11 cellular contexts compared by ENCODE assay signal in genomic region chr12:24931666-24932405, GRCh38. TPM values are rescaled to one million over a fixed set of nuclear protein-coding genes. Genes with fewer than 3 reads are reported as not detected.
DNase-seq lines count a peak whose midpoint lies in the region; ATAC-seq, FAIRE-seq and TF ChIP-seq lines count a peak whose summit lies in the region.
"Had no signal": no experiment of that assay in that cellular context is flagged by ENCODE, and none has a peak within 500 bp of the region (broad histone marks: within the 10 kb centered on the region; RNA-seq: fewer than 3 reads in every experiment).

No MANE protein-coding gene starts in this region.

- no peaks in the 10 kb centered on the region for H3K36me3 Mint-ChIP-seq in activated naive CD4-positive, alpha-beta T cell treated with anti-CD3 and anti-CD28 coated beads, Interleukin-2, amount 10 ng/mL, durations not matched to agents 7 days and 5 days
- no peaks in the 10 kb centered on the region for H3K36me3 Mint-ChIP-seq in natural killer cell treated with Interleukin-12 subunit alpha and Interleukin-12 subunit beta and Interleukin-15 and Interleukin-18, amount 100 ng/mL, for 72 hours

- no peak for TF ChIP-seq POLR2A in GM12891 (IDR thresholded peaks at IDR 0.05; ENCODE audit: low read depth, low read length)

- H3K27ac Mint-ChIP-seq in activated naive CD4-positive, alpha-beta T cell treated with anti-CD3 and anti-CD28 coated beads, Interleukin-2, amount 10 ng/mL, durations not matched to agents 7 days and 5 days, result no peak overlapping the region
- no peak overlapping the region for H3K27ac Mint-ChIP-seq in natural killer cell treated with Interleukin-12 subunit alpha and Interleukin-12 subunit beta and Interleukin-15 and Interleukin-18, amount 100 ng/mL, for 72 hours
- H3K27ac Mint-ChIP-seq: nephron had no signal

- H3K9me3 Mint-ChIP-seq in activated naive CD4-positive, alpha-beta T cell treated with anti-CD3 and anti-CD28 coated beads, Interleukin-2, amount 10 ng/mL, durations not matched to agents 7 days and 5 days, result peaks cover 2% of the 10 kb centered on the region
- no peaks in the 10 kb centered on the region for H3K9me3 Mint-ChIP-seq in natural killer cell treated with Interleukin-12 subunit alpha and Interleukin-12 subunit beta and Interleukin-15 and Interleukin-18, amount 100 ng/mL, for 72 hours

- ATAC-seq in GM21529 (IDR thresholded peaks at IDR 0.05; ENCODE audit: unreplicated experiment), result peak; percentile 97
- ATAC-seq in HG03565 (IDR thresholded peaks at IDR 0.05; ENCODE audit: unreplicated experiment), result peak; percentile 91
- no peak for ATAC-seq in natural killer cell treated with Interleukin-12 subunit alpha and Interleukin-12 subunit beta and Interleukin-15 and Interleukin-18, amount 100 ng/mL, for 72 hours

- TF ChIP-seq CTCF in epithelial cell of esophagus (IDR thresholded peaks at IDR 0.05; ENCODE audit: insufficient read depth, low read depth, low read length, missing control alignments), result no peak
- no peak for TF ChIP-seq CTCF in foreskin fibroblast (IDR thresholded peaks at IDR 0.05; ENCODE audit: low read depth, low read length)

- no peak overlapping the region for H3K4me3 Mint-ChIP-seq in activated naive CD4-positive, alpha-beta T cell treated with anti-CD3 and anti-CD28 coated beads, Interleukin-2, amount 10 ng/mL, durations not matched to agents 7 days and 5 days
- no peak overlapping the region for H3K4me3 Mint-ChIP-seq in natural killer cell treated with Interleukin-12 subunit alpha and Interleukin-12 subunit beta and Interleukin-15 and Interleukin-18, amount 100 ng/mL, for 72 hours
- H3K4me3 Mint-ChIP-seq: nephron had no signal

- H3K27me3 Mint-ChIP-seq in activated naive CD4-positive, alpha-beta T cell treated with anti-CD3 and anti-CD28 coated beads, Interleukin-2, amount 10 ng/mL, durations not matched to agents 7 days and 5 days, result peaks cover 9% of the 10 kb centered on the region
- peaks cover 0 to 12% of the 10 kb centered on the region in 2 donors for H3K27me3 Mint-ChIP-seq in natural killer cell treated with Interleukin-12 subunit alpha and Interleukin-12 subunit beta and Interleukin-15 and Interleukin-18, amount 100 ng/mL, for 72 hours

- H3K4me3 ChIP-seq in epithelial cell of esophagus (ENCODE audit: low read length), result no peak overlapping the region
- no peak overlapping the region for H3K4me3 ChIP-seq in foreskin fibroblast (ENCODE audit: low read depth in 1 of 2, low read length in 2 of 2)
- H3K4me3 ChIP-seq: SK-N-MC, upper lobe of left lung had no signal

- peaks cover 3% of the 10 kb centered on the region for H3K4me1 Mint-ChIP-seq in activated naive CD4-positive, alpha-beta T cell treated with anti-CD3 and anti-CD28 coated beads, Interleukin-2, amount 10 ng/mL, durations not matched to agents 7 days and 5 days
- H3K4me1 Mint-ChIP-seq in natural killer cell treated with Interleukin-12 subunit alpha and Interleukin-12 subunit beta and Interleukin-15 and Interleukin-18, amount 100 ng/mL, for 72 hours (ENCODE audit: low read depth in 2 of 2), result peaks cover 0 to 5% of the 10 kb centered on the region in 2 donors
- H3K4me1 Mint-ChIP-seq: nephron had no signal

- DNase-seq in GM12891 (ENCODE audit: insufficient read length, low spot score) (no peak), epithelial cell of esophagus (ENCODE audit: low read depth) (peak; percentile 44), foreskin fibroblast (no peak), UCSD-AML1 (lab: John Stamatoyannopoulos, UW; ENCODE audit: unreplicated experiment) (no peak)
- DNase-seq in activated naive CD4-positive, alpha-beta T cell treated with anti-CD3 and anti-CD28 coated beads, Interleukin-2, amount 10 ng/mL, durations not matched to agents 7 days and 5 days, result no peak
- no peak for DNase-seq in natural killer cell treated with Interleukin-12 subunit alpha and Interleukin-12 subunit beta and Interleukin-15 and Interleukin-18, amount 100 ng/mL, for 72 hours (ENCODE audit: low spot score)
- DNase-seq: upper lobe of left lung had no signal

- peak; percentile 76 for FAIRE-seq in GM12891 (lab: Jason Lieb, UNC)

- CTCF ChIA-PET in activated naive CD4-positive, alpha-beta T cell treated with anti-CD3 and anti-CD28 coated beads, Interleukin-2, amount 10 ng/mL, durations not matched to agents 7 days and 5 days (lab: Charles Lee), result no interaction called here

TF ChIP-seq in GM12891, 5 proteins besides CTCF, POLR2A, EP300 and RAD21:
- TF ChIP-seq POLR2AphosphoS5 (IDR thresholded peaks at IDR 0.05; ENCODE audit: low read depth, low read length) (no peak), TAF1 (IDR thresholded peaks at IDR 0.05; ENCODE audit: low read depth, low read length) (no peak), SPI1 (IDR thresholded peaks at IDR 0.05; ENCODE audit: low read depth, low read length) (peak; percentile 72), POU2F2 (IDR thresholded peaks at IDR 0.05; ENCODE audit: low read depth, low read length) (no peak)

RNA-seq across cellular contexts. Expression of gene BCAT1, which starts 17.1 kb away (rescaled TPM):
- 8.1 TPM for polyA plus RNA-seq in GM12891 (2012; ENCODE audit: low read depth, missing spikeins)
- total RNA-seq in natural killer cell treated with Interleukin-12 subunit alpha and Interleukin-12 subunit beta and Interleukin-15 and Interleukin-18, amount 100 ng/mL, for 72 hours, result 10 to 100 TPM; 14.5 to 49.4 TPM

Comparison
In these comparisons a context has a peak if more than half of its experiments do, and no peak if none do; other contexts are left out.
1. ATAC-seq: peak in GM21529 (single experiment) and HG03565 (single experiment); none in natural killer cell treated with Interleukin-12 subunit alpha and Interleukin-12 subunit beta and Interleukin-15 and Interleukin-18, amount 100 ng/mL, for 72 hours (0 of 2).